In genomic region chr16:16309488-16310292, GRCh38 we compare ENCODE assay signal across 7 cellular contexts.
DNase-seq lines count a peak whose midpoint lies in the region; ATAC-seq, FAIRE-seq and TF ChIP-seq lines count a peak whose summit lies in the region.
"Not testable (repeated sequence)": the region's sequence is repeated elsewhere in the genome, so short reads cannot be mapped to it uniquely, and the experiment has no call there.

No MANE protein-coding gene starts in this region.

- TF ChIP-seq EP300 in K562 (IDR thresholded peaks at IDR 0.05; ENCODE audit: low read length) = not testable (repeated sequence)

- DNase-seq in T-helper 17 cell; K562 (ENCODE audit: extremely low read depth in 1 of 4, low spot score in 3 of 4); left lobe of liver (ENCODE audit: low spot score); psoas muscle: not testable (repeated sequence)

- not testable (repeated sequence) for H3K36me3 Mint-ChIP-seq in T-helper 17 cell (ENCODE audit: low read depth)

- not testable (repeated sequence) for H3K79me2 ChIP-seq in K562 (ENCODE audit: control insufficient read depth, insufficient read depth, low read length)

- not testable (repeated sequence) for H3K27ac Mint-ChIP-seq in T-helper 17 cell

- in situ Hi-C loops in K562 (cut with MboI) = not testable (repeated sequence)

- POLR2A ChIA-PET in K562 (lab: Yijun Ruan, JAX) = not testable (repeated sequence)

- H3K4me2 ChIP-seq in K562 (ENCODE audit: insufficient read depth, low read length) = not testable (repeated sequence)

- BruUV-seq in K562 (replicated peaks; lab: Mats Ljungman, UMichigan) = not testable (repeated sequence)

- H3K27me3 ChIP-seq in K562 (ENCODE audit: control insufficient read depth in 2 of 2, insufficient read depth in 2 of 2, low read length in 2 of 2); psoas muscle (ENCODE audit: insufficient read depth in 3 of 3, low read length in 2 of 3): not testable (repeated sequence)

- TF ChIP-seq CTCF in K562 (IDR thresholded peaks at IDR 0.05 in 2 of 3, conservative IDR thresholded peaks at IDR 0.05 in 1 of 3; ENCODE audit: insufficient read depth in 2 of 3, low read depth in 1 of 3, low read length in 3 of 3); psoas muscle (IDR thresholded peaks at IDR 0.05): not testable (repeated sequence)

- CTCF ChIA-PET in K562 (lab: Yijun Ruan, JAX; ENCODE audit: low intra/inter-chr PET ratio) = not testable (repeated sequence)

- not testable (repeated sequence) for TF ChIP-seq RAD21 in K562 (CRISPR knock-in tag; conservative IDR thresholded peaks at IDR 0.05 in 1 of 2, IDR thresholded peaks at IDR 0.05 in 1 of 2)

- H3K9me1 ChIP-seq in K562 (ENCODE audit: control insufficient read depth, insufficient read depth, low read length) = not testable (repeated sequence)

- H3K4me3 ChIP-seq in K562, psoas muscle: not testable (repeated sequence)

- not testable (repeated sequence) for H3K27me3 Mint-ChIP-seq in T-helper 17 cell

- H3K9ac ChIP-seq in K562 (ENCODE audit: insufficient read depth in 1 of 2, low read depth in 2 of 2, low read length in 2 of 2) = not testable (repeated sequence)

- H3K36me3 ChIP-seq in K562 (ENCODE audit: control insufficient read depth, insufficient read depth, low read length); psoas muscle (ENCODE audit: insufficient read depth in 1 of 2, low read depth in 1 of 2): not testable (repeated sequence)

- not testable (repeated sequence) for H3K4me1 Mint-ChIP-seq in T-helper 17 cell

- ATAC-seq in GM18907 (IDR thresholded peaks at IDR 0.05; ENCODE audit: unreplicated experiment) (peak; percentile 54), HG02588 (IDR thresholded peaks at IDR 0.05; ENCODE audit: unreplicated experiment) (peak; percentile 74), HG03280 (IDR thresholded peaks at IDR 0.05; ENCODE audit: unreplicated experiment) (peak; percentile 92), T-helper 17 cell (peak; percentile 96), K562 (peak; percentile 91), left lobe of liver (peak; percentile 99), psoas muscle (peak; percentile 85 to 93 (median 93))

- not testable (repeated sequence) for H3K4me1 ChIP-seq in K562 (replicated peaks in 1 of 2; ENCODE audit: control insufficient read depth in 2 of 2, insufficient read depth in 2 of 2, low read length in 2 of 2); psoas muscle

- intact Hi-C loops in K562 (cut with micrococcal nuclease); psoas muscle (cut with DNase I): not testable (repeated sequence)

- H3K9me3 ChIP-seq in T-helper 17 cell (ENCODE audit: control insufficient read depth, low read length, poor library complexity, severe bottlenecking); K562 (replicated peaks; ENCODE audit: control insufficient read depth, insufficient read depth, low read depth, low read length); psoas muscle: not testable (repeated sequence)

- H2AFZ ChIP-seq in K562 (ENCODE audit: low read depth, low read length) = not testable (repeated sequence)

- TF ChIP-seq POLR2A in K562 (conservative IDR thresholded peaks at IDR 0.05) = not testable (repeated sequence)

- WGBS in K562 (ENCODE audit: insufficient coverage, low coverage, missing lambda C conversion rate) = no CpG with 5 or more reads among the region's 87 CpGs
- WGBS in psoas muscle, 3 donors = no CpG with 5 or more reads among the region's 87 CpGs

- H3K27ac ChIP-seq in K562 (ENCODE audit: extremely low read depth, low read depth, low read length); psoas muscle: not testable (repeated sequence)

- not testable (repeated sequence) for H3K4me3 Mint-ChIP-seq in T-helper 17 cell

- H4K20me1 ChIP-seq in K562 (replicated peaks; ENCODE audit: control insufficient read depth, insufficient read depth, low read length) = not testable (repeated sequence)

- not testable (repeated sequence) for FAIRE-seq in K562 (lab: Jason Lieb, UNC)
